Comparison of ENCODE assay signal across 8 cellular contexts in genomic region chr6:2542858-2543218, GRCh38.
DNase-seq lines count a peak whose midpoint lies in the region; ATAC-seq and TF ChIP-seq lines count a peak whose summit lies in the region.

No MANE protein-coding gene starts in this region.

- peaks cover 72% of the 10 kb centered on the region for H3K27me3 Mint-ChIP-seq in stimulated activated naive CD8-positive, alpha-beta T cell treated with anti-CD3 and anti-CD28 coated beads, Interleukin-15, Interleukin-2, amounts not matched to agents 100 ng/mL and 50 ng/mL, for 24 hours

- H3K79me2 ChIP-seq in PC-3 (ENCODE audit: low read length) = no peaks in the 10 kb centered on the region

- H4K20me1 ChIP-seq in PC-3 (ENCODE audit: low read length) = no peaks in the 10 kb centered on the region

- no peak for TF ChIP-seq CTCF in PC-3 (conservative IDR thresholded peaks at IDR 0.05; ENCODE audit: low read depth, low read length)
- no peak for TF ChIP-seq CTCF in epithelial cell of esophagus (IDR thresholded peaks at IDR 0.05; ENCODE audit: insufficient read depth, low read depth, low read length, missing control alignments)
- TF ChIP-seq CTCF in BE2C (IDR thresholded peaks at IDR 0.05; ENCODE audit: low read depth, low read length) = no peak

- peak; percentile 45 for DNase-seq in stimulated activated CD4-positive, alpha-beta T cell treated with anti-CD3 and anti-CD28 coated beads, Interleukin-15, amount 100 ng/mL, for 24 hours
- no peak for DNase-seq in stimulated activated CD4-positive, alpha-beta T cell treated with anti-CD3 and anti-CD28 coated beads, Interleukin-12 subunit alpha, Interleukin-12 subunit beta, amount 100 ng/mL, for 4 hours
- DNase-seq in PC-3 = peak; percentile 54
- DNase-seq in epithelial cell of esophagus (ENCODE audit: low read depth) = peak; percentile 85
- no peak for DNase-seq in NCI-H526 (lab: John Stamatoyannopoulos, UW)
- DNase-seq in BE2C = no peak

- no peaks in the 10 kb centered on the region for H3F3A ChIP-seq in PC-3 (ENCODE audit: low read length, unreplicated experiment)

- H3K4me2 ChIP-seq in PC-3 (ENCODE audit: low read length) = 0 out of 2 replicates have a peak overlapping the region, but pooled peaks have one; percentile 0

- intact Hi-C loops in PC-3 (cut with micrococcal nuclease) = no loop called here

- H3K36me3 ChIP-seq in PC-3 (ENCODE audit: low read depth, low read length) (no peaks in the 10 kb centered on the region), BE2C (no peaks in the 10 kb centered on the region)

- H3K9ac ChIP-seq in PC-3 (ENCODE audit: low read length) = no peak overlapping the region

- CTCF ChIA-PET in PC-3 (lab: Charles Lee) = no interaction called here

- H3K4me3 Mint-ChIP-seq in stimulated activated naive CD8-positive, alpha-beta T cell treated with anti-CD3 and anti-CD28 coated beads, Interleukin-15, Interleukin-2, amounts not matched to agents 100 ng/mL and 50 ng/mL, for 24 hours = peak overlapping the region; percentile 44

- no peaks in the 10 kb centered on the region for H3K9me2 ChIP-seq in PC-3 (replicated peaks; ENCODE audit: low read length)

- H3K9me3 ChIP-seq in PC-3 (ENCODE audit: low read length) (no peaks in the 10 kb centered on the region), BE2C (no peaks in the 10 kb centered on the region)

- POLR2A ChIA-PET in PC-3 (lab: Charles Lee; ENCODE audit: unreplicated experiment) = no interaction called here

- no peak overlapping the region for H3K27ac ChIP-seq in PC-3 (ENCODE audit: low read length)

- ATAC-seq in HG03064 (IDR thresholded peaks at IDR 0.05; ENCODE audit: low read depth, unreplicated experiment) = peak; percentile 79
- ATAC-seq in PC-3 = no peak; the same call in 1 of the 2 replicates

- H3K27me3 ChIP-seq in PC-3 (ENCODE audit: low read length) = no peaks in the 10 kb centered on the region
- H3K27me3 ChIP-seq in BE2C = peaks cover 2% of the 10 kb centered on the region; the same call in 1 of the 2 replicates

- no peak overlapping the region for H2AFZ ChIP-seq in PC-3 (ENCODE audit: low read length)

- H3K4me3 ChIP-seq in PC-3 (ENCODE audit: low read length) (no peak overlapping the region), epithelial cell of esophagus (ENCODE audit: low read length) (no peak overlapping the region), BE2C (ENCODE audit: low read depth, low read length) (no peak overlapping the region)

- H3K4me1 Mint-ChIP-seq in stimulated activated naive CD8-positive, alpha-beta T cell treated with anti-CD3 and anti-CD28 coated beads, Interleukin-15, Interleukin-2, amounts not matched to agents 100 ng/mL and 50 ng/mL, for 24 hours (ENCODE audit: low read depth) = peaks cover 17% of the 10 kb centered on the region

- H3K9me3 Mint-ChIP-seq in stimulated activated naive CD8-positive, alpha-beta T cell treated with anti-CD3 and anti-CD28 coated beads, Interleukin-15, Interleukin-2, amounts not matched to agents 100 ng/mL and 50 ng/mL, for 24 hours = no peaks in the 10 kb centered on the region

- no TSS peak for BruUV-seq in PC-3 (replicated peaks; lab: Mats Ljungman, UMichigan)

- H3K36me3 Mint-ChIP-seq in stimulated activated naive CD8-positive, alpha-beta T cell treated with anti-CD3 and anti-CD28 coated beads, Interleukin-15, Interleukin-2, amounts not matched to agents 100 ng/mL and 50 ng/mL, for 24 hours (ENCODE audit: low read depth) = no peaks in the 10 kb centered on the region

- H3K27ac Mint-ChIP-seq in stimulated activated naive CD8-positive, alpha-beta T cell treated with anti-CD3 and anti-CD28 coated beads, Interleukin-15, Interleukin-2, amounts not matched to agents 100 ng/mL and 50 ng/mL, for 24 hours = peak overlapping the region; percentile 82

- H3K4me1 ChIP-seq in PC-3 (ENCODE audit: insufficient read depth, low read length) (peaks cover 14% of the 10 kb centered on the region), BE2C (no peaks in the 10 kb centered on the region)

Comparison
In these comparisons a context has a peak if more than half of its experiments do, and no peak if none do; other contexts are left out.
1. DNase-seq: peak in stimulated activated CD4-positive, alpha-beta T cell treated with anti-CD3 and anti-CD28 coated beads, Interleukin-15, amount 100 ng/mL, for 24 hours (single experiment), PC-3 (single experiment) and epithelial cell of esophagus (single experiment); none in stimulated activated CD4-positive, alpha-beta T cell treated with anti-CD3 and anti-CD28 coated beads, Interleukin-12 subunit alpha, Interleukin-12 subunit beta, amount 100 ng/mL, for 4 hours (single experiment), NCI-H526 (0 of 2) and BE2C (single experiment).